8 cellular contexts compared by ENCODE assay signal in genomic region chr11:73907191-73907590, GRCh38. TPM values are rescaled to one million over a fixed set of nuclear protein-coding genes. Genes with fewer than 3 reads are reported as not detected.
DNase-seq lines count a peak whose midpoint lies in the region; ATAC-seq and TF ChIP-seq lines count a peak whose summit lies in the region.

No MANE protein-coding gene starts in this region.

- no peaks in the 10 kb centered on the region for H3K4me1 Mint-ChIP-seq in GM23338
- peaks cover 0 to 7% of the 10 kb centered on the region in 2 donors for H3K4me1 Mint-ChIP-seq in effector memory CD8-positive, alpha-beta T cell (ENCODE audit: low read depth in 2 of 2)
- no peaks in the 10 kb centered on the region for H3K4me1 Mint-ChIP-seq in natural killer cell treated with Interleukin-12 subunit alpha and Interleukin-12 subunit beta and Interleukin-15 and Interleukin-18, amount 100 ng/mL, for 72 hours (ENCODE audit: low read depth in 2 of 2)

- H3K27ac Mint-ChIP-seq in GM23338 = no peak overlapping the region
- H3K27ac Mint-ChIP-seq in effector memory CD8-positive, alpha-beta T cell = peak overlapping the region in 1 of 2 donors; percentile 81
- H3K27ac Mint-ChIP-seq in natural killer cell treated with Interleukin-12 subunit alpha and Interleukin-12 subunit beta and Interleukin-15 and Interleukin-18, amount 100 ng/mL, for 72 hours = no peak overlapping the region

- TF ChIP-seq CTCF in GM23338 (conservative IDR thresholded peaks at IDR 0.05; ENCODE audit: low read depth in 2 of 2) = 0 out of 4 replicates have a peak, but pooled peaks of 1 of the 2 experiments have one; percentile 10

- no peak overlapping the region for H3K4me3 Mint-ChIP-seq in GM23338
- no peak overlapping the region for H3K4me3 Mint-ChIP-seq in effector memory CD8-positive, alpha-beta T cell
- H3K4me3 Mint-ChIP-seq in natural killer cell treated with Interleukin-12 subunit alpha and Interleukin-12 subunit beta and Interleukin-15 and Interleukin-18, amount 100 ng/mL, for 72 hours = no peak overlapping the region

- H3K27ac ChIP-seq in GM23338 (ENCODE audit: low read depth) = no peak overlapping the region

- H3K4me2 ChIP-seq in GM23338 = no peak overlapping the region

- H2AFZ ChIP-seq in GM23338 = no peak overlapping the region

- no peaks in the 10 kb centered on the region for H3K9me2 ChIP-seq in GM23338 (ENCODE audit: insufficient read depth)

- H3K36me3 ChIP-seq in GM23338 (ENCODE audit: insufficient read depth) = no peaks in the 10 kb centered on the region

- no peak overlapping the region for H3K4me3 ChIP-seq in GM23338

- H4K20me1 ChIP-seq in GM23338 (replicated peaks; ENCODE audit: insufficient read depth) = no peaks in the 10 kb centered on the region

- no peaks in the 10 kb centered on the region for H3K79me2 ChIP-seq in GM23338 (replicated peaks; ENCODE audit: insufficient read depth)

- no peaks in the 10 kb centered on the region for H3K9me3 Mint-ChIP-seq in GM23338
- no peaks in the 10 kb centered on the region for H3K9me3 Mint-ChIP-seq in effector memory CD8-positive, alpha-beta T cell
- H3K9me3 Mint-ChIP-seq in natural killer cell treated with Interleukin-12 subunit alpha and Interleukin-12 subunit beta and Interleukin-15 and Interleukin-18, amount 100 ng/mL, for 72 hours = no peaks in the 10 kb centered on the region

- H3F3A ChIP-seq in GM23338 (replicated peaks; ENCODE audit: low read depth) = no peaks in the 10 kb centered on the region

- no peaks in the 10 kb centered on the region for H3K4me1 ChIP-seq in GM23338 (ENCODE audit: insufficient read depth)

- no peaks in the 10 kb centered on the region for H3K27me3 ChIP-seq in GM23338 (ENCODE audit: insufficient read depth)

- peaks cover 6% of the 10 kb centered on the region; the same call in 2 of the 3 replicates for H3K36me3 Mint-ChIP-seq in GM23338 (ENCODE audit: low read depth)
- peaks cover 34% of the 10 kb centered on the region for H3K36me3 Mint-ChIP-seq in effector memory CD8-positive, alpha-beta T cell (ENCODE audit: insufficient read depth)
- peaks cover 13% of the 10 kb centered on the region for H3K36me3 Mint-ChIP-seq in natural killer cell treated with Interleukin-12 subunit alpha and Interleukin-12 subunit beta and Interleukin-15 and Interleukin-18, amount 100 ng/mL, for 72 hours

- H3K27me3 Mint-ChIP-seq in GM23338 (ENCODE audit: insufficient read depth, low read depth, poor library complexity) = no peaks in the 10 kb centered on the region
- no peaks in the 10 kb centered on the region for H3K27me3 Mint-ChIP-seq in effector memory CD8-positive, alpha-beta T cell
- H3K27me3 Mint-ChIP-seq in natural killer cell treated with Interleukin-12 subunit alpha and Interleukin-12 subunit beta and Interleukin-15 and Interleukin-18, amount 100 ng/mL, for 72 hours = no peaks in the 10 kb centered on the region

- ATAC-seq in GM23338 (peak; percentile 75), HG03469 (IDR thresholded peaks at IDR 0.05; ENCODE audit: unreplicated experiment) (no peak), GM21717 (IDR thresholded peaks at IDR 0.05; ENCODE audit: unreplicated experiment) (no peak)
- ATAC-seq in effector memory CD8-positive, alpha-beta T cell (replicated peaks) = peak; percentile 97
- peak; percentile 60 to 76 for ATAC-seq in natural killer cell treated with Interleukin-12 subunit alpha and Interleukin-12 subunit beta and Interleukin-15 and Interleukin-18, amount 100 ng/mL, for 72 hours

- peak; percentile 9 for DNase-seq in GM23338 (ENCODE audit: low spot score)
- peak; percentile 68 for DNase-seq in NCI-H226
- peak in 2 of 3 experiments; percentile 9 to 12 for DNase-seq in effector memory CD8-positive, alpha-beta T cell
- no peak for DNase-seq in natural killer cell treated with Interleukin-12 subunit alpha and Interleukin-12 subunit beta and Interleukin-15 and Interleukin-18, amount 100 ng/mL, for 72 hours (ENCODE audit: low spot score)
- no peak for DNase-seq in NCI-H2196 (lab: John Stamatoyannopoulos, UW; ENCODE audit: unreplicated experiment)
- no peak for DNase-seq in NCI-H2081 treated with DMSO at 0.1 percent for 48 hours (lab: John Stamatoyannopoulos, UW)

TF ChIP-seq in GM23338, 12 proteins besides CTCF, POLR2A, EP300 and RAD21 (continues in another document):
- TF ChIP-seq ZNF331 (CRISPR knock-in tag; IDR thresholded peaks at IDR 0.05; ENCODE audit: low read depth) = no peak
- no peak for TF ChIP-seq EZH2phosphoT487 (IDR thresholded peaks at IDR 0.05; ENCODE audit: unreplicated experiment)
- TF ChIP-seq JUNB (IDR thresholded peaks at IDR 0.05; ENCODE audit: unreplicated experiment) = no peak
- TF ChIP-seq REST (IDR thresholded peaks at IDR 0.05; ENCODE audit: unreplicated experiment) = no peak

RNA-seq across cellular contexts. Expression of gene PAAF1, which starts 30.4 kb away (rescaled TPM):
- total RNA-seq in GM23338 (2014; rRNA removed; shearing (Covaris generic)) = 13.6 and 16.1 TPM in 2 replicates
- 17.7 and 18.1 TPM in 2 replicates for polyA plus RNA-seq in GM23338 (2016; fragmentation: Nextera tagmentation; extraction: Ambion mirVana)
- total RNA-seq in natural killer cell treated with Interleukin-12 subunit alpha and Interleukin-12 subunit beta and Interleukin-15 and Interleukin-18, amount 100 ng/mL, for 72 hours = 10 to 100 TPM; 22.5 to 26.3 TPM

RNA-seq across cellular contexts. Expression of gene COA4, which starts 30.5 kb away (rescaled TPM):
- total RNA-seq in GM23338 (2014; rRNA removed; shearing (Covaris generic)) = 168 and 188 TPM in 2 replicates
- 166 and 174 TPM in 2 replicates for polyA plus RNA-seq in GM23338 (2016; fragmentation: Nextera tagmentation; extraction: Ambion mirVana)
- total RNA-seq in natural killer cell treated with Interleukin-12 subunit alpha and Interleukin-12 subunit beta and Interleukin-15 and Interleukin-18, amount 100 ng/mL, for 72 hours = 100 to 1,000 TPM in 1 of 2 donors, 10 to 100 TPM in 1; 77.2 to 101 TPM

RNA-seq across cellular contexts. Expression of gene DNAJB13, which starts 43.6 kb away (rescaled TPM):
- 0.14 TPM in 1 of 2 replicates, not detected in the other for total RNA-seq in GM23338 (2014; rRNA removed; shearing (Covaris generic))
- 0.32 and 0.50 TPM in 2 replicates for polyA plus RNA-seq in GM23338 (2016; fragmentation: Nextera tagmentation; extraction: Ambion mirVana)
- total RNA-seq in natural killer cell treated with Interleukin-12 subunit alpha and Interleukin-12 subunit beta and Interleukin-15 and Interleukin-18, amount 100 ng/mL, for 72 hours = under 1 TPM in 1 of 2 donors, not detected in 1; 0.47 TPM

Comparison
In these comparisons a context has a peak if more than half of its experiments do, and no peak if none do; other contexts are left out.
1. ATAC-seq: peak in GM23338 (single experiment), effector memory CD8-positive, alpha-beta T cell (single experiment) and natural killer cell treated with Interleukin-12 subunit alpha and Interleukin-12 subunit beta and Interleukin-15 and Interleukin-18, amount 100 ng/mL, for 72 hours (2 of 2); none in HG03469 (single experiment) and GM21717 (single experiment).
2. DNase-seq: peak in GM23338 (single experiment), NCI-H226 (single experiment) and effector memory CD8-positive, alpha-beta T cell (2 of 3); none in natural killer cell treated with Interleukin-12 subunit alpha and Interleukin-12 subunit beta and Interleukin-15 and Interleukin-18, amount 100 ng/mL, for 72 hours (single experiment), NCI-H2196 (single experiment) and NCI-H2081 treated with DMSO at 0.1 percent for 48 hours (single experiment).